In the genomic region with DNA sequence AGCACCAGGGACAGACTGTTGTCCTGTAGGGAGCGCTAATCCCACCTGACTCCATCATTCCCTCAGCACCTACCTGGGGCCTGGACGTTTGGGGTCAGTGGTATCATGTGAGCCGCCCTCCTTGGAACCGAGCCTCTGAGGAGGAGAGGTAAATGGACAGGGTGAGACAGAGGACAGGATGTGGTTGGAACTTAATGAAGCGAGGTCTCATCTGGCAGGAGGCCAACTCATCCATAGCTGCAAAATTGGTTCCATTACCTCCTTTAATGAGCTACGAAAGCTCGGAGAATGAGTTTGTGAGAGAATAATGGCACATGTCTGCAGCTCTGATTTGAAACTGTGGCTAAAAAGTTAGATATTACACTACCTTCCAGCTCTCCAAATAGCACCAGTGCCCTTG, we compare ENCODE assay signal across 13 cellular contexts. TPM values are rescaled to one million over a fixed set of nuclear protein-coding genes. Genes with fewer than 3 reads are reported as not detected.
DNase-seq lines count a peak whose midpoint lies in the region; ATAC-seq and TF ChIP-seq lines count a peak whose summit lies in the region.
"Had no signal": no experiment of that assay in that cellular context is flagged by ENCODE, and none has a peak within 500 bp of the region (broad histone marks: within the 10 kb centered on the region; RNA-seq: fewer than 3 reads in every experiment).

No MANE protein-coding gene starts in this region.

- no peaks in the 10 kb centered on the region for H3K9me3 ChIP-seq in BLaER1
- no peaks in the 10 kb centered on the region for H3K9me3 ChIP-seq in body of pancreas
- H3K9me3 ChIP-seq: breast epithelium, Caco-2, testis had no signal

- H3K4me2 ChIP-seq in BLaER1, result peak overlapping the region; percentile 41; the same call in 1 of the 2 replicates

- DNase-seq in DMS153 treated with DMSO at 0.1 percent for 48 hours (lab: John Stamatoyannopoulos, UW; ENCODE audit: unreplicated experiment), result peak; percentile 17
- peak; percentile 57 for DNase-seq in NCI-H748 treated with DMSO at 0.1 percent for 48 hours (lab: John Stamatoyannopoulos, UW)
- DNase-seq in epithelial cell of proximal tubule (ENCODE audit: low read depth), result no peak
- DNase-seq in body of pancreas, result no peak
- no peak for DNase-seq in putamen (ENCODE audit: low spot score)
- DNase-seq in Kasumi-1 (lab: John Stamatoyannopoulos, UW), result no peak
- DNase-seq: Caco-2; NK-92 treated with Interleukin-12 subunit alpha and Interleukin-12 subunit beta, amount 100 ng/mL, for 24 hours; T-helper 1 cell; testis had no signal

- no peak for TF ChIP-seq POLR2A in body of pancreas (IDR thresholded peaks at IDR 0.05)

- intact Hi-C loops in body of pancreas (cut with DNase I), result loop anchor here (10.0 kb wide), 1 partner anchor 744 kb away; no protein-coding TSS in a partner anchor

- peaks cover 64% of the 10 kb centered on the region for H3K4me1 ChIP-seq in BLaER1
- H3K4me1 ChIP-seq in body of pancreas, result no peaks in the 10 kb centered on the region
- H3K4me1 ChIP-seq: Caco-2, testis had no signal

- H3K27me3 ChIP-seq in BLaER1 (no peaks in the 10 kb centered on the region), body of pancreas (no peaks in the 10 kb centered on the region)
- H3K27me3 ChIP-seq: breast epithelium, testis had no signal

- 75 to 90% methylated on average over 7 of the region's 7 CpGs for WGBS in body of pancreas, 2 donors

- H3K36me3 ChIP-seq in BLaER1 (peaks cover 37% of the 10 kb centered on the region; the same call in 1 of the 2 replicates), body of pancreas (replicated peaks in 1 of 2; ENCODE audit: insufficient read depth in 1 of 2, low read depth in 2 of 2) (no peaks in the 10 kb centered on the region)
- H3K36me3 ChIP-seq: breast epithelium had no signal

- H3K4me3 ChIP-seq in BLaER1, result no peak overlapping the region
- no peak overlapping the region for H3K4me3 ChIP-seq in epithelial cell of proximal tubule (ENCODE audit: low read depth, low read length)
- H3K4me3 ChIP-seq in body of pancreas, result no peak overlapping the region
- H3K4me3 ChIP-seq: breast epithelium, testis had no signal

- no peak overlapping the region for H3K27ac ChIP-seq in BLaER1
- no peak overlapping the region for H3K27ac ChIP-seq in body of pancreas
- H3K27ac ChIP-seq: breast epithelium, testis had no signal

- H4K20me1 ChIP-seq in BLaER1, result peaks cover 100% of the 10 kb centered on the region

- no peak for ATAC-seq in GM21528 (IDR thresholded peaks at IDR 0.05; ENCODE audit: low FRiP score, unreplicated experiment)
- ATAC-seq in body of pancreas, result no peak

- H3K9ac ChIP-seq in BLaER1, result no peak overlapping the region

- peak; percentile 23 for TF ChIP-seq CTCF in epithelial cell of proximal tubule (conservative IDR thresholded peaks at IDR 0.05; ENCODE audit: low read depth, low read length)
- TF ChIP-seq CTCF in body of pancreas (IDR thresholded peaks at IDR 0.05), result no peak

RNA-seq across cellular contexts. Expression of a gene that starts 14.0 kb away (rescaled TPM):
- total RNA-seq in epithelial cell of proximal tubule (117 and 131 TPM in 2 replicates), body of pancreas (10 to 100 TPM; 23.6 to 29.3 TPM)

RNA-seq across cellular contexts. Expression of a gene that starts 19.3 kb away (rescaled TPM):
- total RNA-seq in epithelial cell of proximal tubule, result 1.8 and 3.8 TPM in 2 replicates
- total RNA-seq in body of pancreas, result 10 to 100 TPM in 1 of 2 donors, 1 to 10 TPM in 1; 4.9 to 19.8 TPM

RNA-seq across cellular contexts. Expression of a gene that starts 43.8 kb away (rescaled TPM):
- total RNA-seq in epithelial cell of proximal tubule, result 0.43 and 0.52 TPM in 2 replicates
- under 1 TPM in 1 of 2 donors, not detected in 1; 0.52 TPM for total RNA-seq in body of pancreas

Comparison
In these comparisons a context has a peak if more than half of its experiments do, and no peak if none do; other contexts are left out.
1. DNase-seq: peak in DMS153 treated with DMSO at 0.1 percent for 48 hours (single experiment) and NCI-H748 treated with DMSO at 0.1 percent for 48 hours (single experiment); none in epithelial cell of proximal tubule (single experiment), body of pancreas (0 of 4), putamen (single experiment) and Kasumi-1 (0 of 2).